ENCODE assay signal across 22 cellular contexts in the genomic region with DNA sequence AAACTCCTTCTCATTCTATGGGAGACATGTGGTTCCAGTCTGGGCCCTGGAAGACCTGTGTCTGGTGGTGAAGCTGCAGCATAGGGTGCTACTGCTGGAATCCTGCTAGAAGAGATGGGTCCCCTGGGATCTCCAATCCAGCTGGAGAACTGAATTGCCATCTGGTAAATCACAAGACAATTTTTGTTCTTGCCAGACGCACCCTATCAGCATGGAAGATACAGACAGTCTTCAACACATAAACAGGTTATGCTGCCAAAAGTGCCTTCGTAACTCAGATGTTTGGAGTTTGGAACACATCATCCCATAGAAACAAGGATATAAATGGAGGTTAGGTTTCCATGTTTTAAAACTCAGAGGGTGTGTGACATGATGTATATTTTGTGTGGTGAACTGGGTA.
DNase-seq lines count a peak whose midpoint lies in the region; ATAC-seq and TF ChIP-seq lines count a peak whose summit lies in the region.
"Had no signal": no experiment of that assay in that cellular context is flagged by ENCODE, and none has a peak within 500 bp of the region (broad histone marks: within the 10 kb centered on the region; RNA-seq: fewer than 3 reads in every experiment).

No MANE protein-coding gene starts in this region.

- POLR2A ChIA-PET in naive thymus-derived CD8-positive, alpha-beta T cell (lab: Charles Lee), result no interaction called here
- POLR2A ChIA-PET in CD8-positive, alpha-beta T cell (lab: Charles Lee), result no interaction called here

- WGBS in psoas muscle, 3 donors, result 57% methylated on average over 2 of the region's 2 CpGs

- peaks cover 39% of the 10 kb centered on the region for H3K4me1 Mint-ChIP-seq in glutamatergic neuron (ENCODE audit: low read depth, unreplicated experiment)
- H3K4me1 Mint-ChIP-seq in naive thymus-derived CD8-positive, alpha-beta T cell, result no peaks in the 10 kb centered on the region
- H3K4me1 Mint-ChIP-seq in CD8-positive, alpha-beta T cell (ENCODE audit: low read depth), result no peaks in the 10 kb centered on the region
- H3K4me1 Mint-ChIP-seq: GM23338 had no signal

- TF ChIP-seq CTCF in left ventricle myocardium inferior (IDR thresholded peaks at IDR 0.05; ENCODE audit: borderline replicate concordance) (no peak), glutamatergic neuron (IDR thresholded peaks at IDR 0.05; ENCODE audit: partially characterized antibody, unreplicated experiment) (no peak), psoas muscle (IDR thresholded peaks at IDR 0.05) (no peak)
- TF ChIP-seq CTCF in CD8-positive, alpha-beta T cell (IDR thresholded peaks at IDR 0.05), result no peak

- ATAC-seq in Right ventricle myocardium inferior, result peak; percentile 44
- no peak for ATAC-seq in psoas muscle
- no peak for ATAC-seq in naive thymus-derived CD8-positive, alpha-beta T cell
- no peak for ATAC-seq in CD8-positive, alpha-beta T cell
- ATAC-seq: GM23338, HCT116 had no signal

- no peak overlapping the region for H3K27ac ChIP-seq in left ventricle myocardium inferior (replicated peaks)
- no peak overlapping the region for H3K27ac ChIP-seq in psoas muscle
- H3K27ac ChIP-seq in CD8-positive, alpha-beta T cell (ENCODE audit: low read depth, low read length), result no peak overlapping the region
- H3K27ac ChIP-seq: C4-2B, Peyer's patch, SJCRH30 had no signal

- CTCF ChIA-PET in CD8-positive, alpha-beta T cell (lab: Charles Lee), result no interaction called here

- no peak overlapping the region for H3K4me3 Mint-ChIP-seq in glutamatergic neuron (ENCODE audit: unreplicated experiment)
- no peak overlapping the region for H3K4me3 Mint-ChIP-seq in naive thymus-derived CD8-positive, alpha-beta T cell
- no peak overlapping the region for H3K4me3 Mint-ChIP-seq in CD8-positive, alpha-beta T cell
- H3K4me3 Mint-ChIP-seq: GM23338, IgD-negative memory B cell had no signal

- no peaks in the 10 kb centered on the region for H3K4me1 ChIP-seq in left ventricle myocardium inferior
- H3K4me1 ChIP-seq in psoas muscle, result no peaks in the 10 kb centered on the region
- no peaks in the 10 kb centered on the region for H3K4me1 ChIP-seq in CD8-positive, alpha-beta T cell (ENCODE audit: insufficient read depth, low read length)
- H3K4me1 ChIP-seq: Peyer's patch, SJCRH30 had no signal

- H3K36me3 ChIP-seq in left ventricle myocardium inferior (no peaks in the 10 kb centered on the region), psoas muscle (ENCODE audit: insufficient read depth in 1 of 2, low read depth in 1 of 2) (no peaks in the 10 kb centered on the region)
- no peaks in the 10 kb centered on the region for H3K36me3 ChIP-seq in CD8-positive, alpha-beta T cell (ENCODE audit: insufficient read depth, low read length)
- H3K36me3 ChIP-seq: Peyer's patch, SJCRH30 had no signal

- H3K4me3 ChIP-seq in left ventricle myocardium inferior (no peak overlapping the region), psoas muscle (no peak overlapping the region)
- no peak overlapping the region for H3K4me3 ChIP-seq in CD8-positive, alpha-beta T cell (ENCODE audit: low read depth, low read length)
- H3K4me3 ChIP-seq: GM23338, Peyer's patch, SJCRH30 had no signal

- no peaks in the 10 kb centered on the region for H3K36me3 Mint-ChIP-seq in glutamatergic neuron (ENCODE audit: unreplicated experiment)
- H3K36me3 Mint-ChIP-seq in naive thymus-derived CD8-positive, alpha-beta T cell, result no peaks in the 10 kb centered on the region
- H3K36me3 Mint-ChIP-seq in CD8-positive, alpha-beta T cell, result no peaks in the 10 kb centered on the region
- H3K36me3 Mint-ChIP-seq: IgD-negative memory B cell had no signal

- H3K27me3 Mint-ChIP-seq in glutamatergic neuron (ENCODE audit: unreplicated experiment), result peaks cover 2% of the 10 kb centered on the region
- H3K27me3 Mint-ChIP-seq in naive thymus-derived CD8-positive, alpha-beta T cell, result peaks cover 1 to 27% (median 6%) of the 10 kb centered on the region in 5 donors
- no peaks in the 10 kb centered on the region for H3K27me3 Mint-ChIP-seq in CD8-positive, alpha-beta T cell (ENCODE audit: low read depth)

- peaks cover 2% of the 10 kb centered on the region for H3K9me3 Mint-ChIP-seq in glutamatergic neuron (ENCODE audit: unreplicated experiment)
- peaks cover 0 to 19% (median 0%) of the 10 kb centered on the region in 9 donors for H3K9me3 Mint-ChIP-seq in naive thymus-derived CD8-positive, alpha-beta T cell
- H3K9me3 Mint-ChIP-seq in CD8-positive, alpha-beta T cell, result no peaks in the 10 kb centered on the region
- H3K9me3 Mint-ChIP-seq: GM23338 had no signal

- intact Hi-C loops in Right ventricle myocardium inferior (cut with DNase I) (no loop called here), left ventricle myocardium inferior (cut with micrococcal nuclease) (no loop called here), psoas muscle (cut with DNase I) (no loop called here)
- intact Hi-C loops in CD8-positive, alpha-beta T cell (cut with DNase I, micrococcal nuclease), result no loop called here

- no peak for DNase-seq in Right ventricle myocardium inferior (ENCODE audit: missing footprints)
- no peak for DNase-seq in left ventricle myocardium inferior
- DNase-seq in NCI-H446 treated with DMSO at 0.1 percent for 48 hours (lab: John Stamatoyannopoulos, UW), result peak; percentile 37
- DNase-seq in glutamatergic neuron, result no peak
- no peak for DNase-seq in SKM-1 (lab: John Stamatoyannopoulos, UW; ENCODE audit: unreplicated experiment)
- DNase-seq in psoas muscle, result no peak
- no peak for DNase-seq in naive thymus-derived CD8-positive, alpha-beta T cell
- DNase-seq in CD8-positive, alpha-beta T cell, result no peak
- DNase-seq: 8988T, AML-193, DMS79, NCI-H1105, NCI-H146, NCI-H2081, NCI-H748 treated with DMSO at 0.1 percent for 48 hours, Peyer's patch, SJCRH30, T-helper 1 cell had no signal

- H3K9me3 ChIP-seq in left ventricle myocardium inferior (replicated peaks) (no peaks in the 10 kb centered on the region), psoas muscle (no peaks in the 10 kb centered on the region)
- no peaks in the 10 kb centered on the region for H3K9me3 ChIP-seq in CD8-positive, alpha-beta T cell (ENCODE audit: low read length)
- H3K9me3 ChIP-seq: Peyer's patch, SJCRH30 had no signal

- H3K27me3 ChIP-seq in left ventricle myocardium inferior (ENCODE audit: low read depth) (no peaks in the 10 kb centered on the region), psoas muscle (ENCODE audit: insufficient read depth in 3 of 3, low read length in 2 of 3) (peaks cover 0 to 3% (median 0%) of the 10 kb centered on the region in 3 donors)
- H3K27me3 ChIP-seq in CD8-positive, alpha-beta T cell (ENCODE audit: insufficient read depth, low read length), result no peaks in the 10 kb centered on the region
- H3K27me3 ChIP-seq: Peyer's patch had no signal

- H3K27ac Mint-ChIP-seq in glutamatergic neuron (ENCODE audit: unreplicated experiment), result peak overlapping the region; percentile 5
- H3K27ac Mint-ChIP-seq in naive thymus-derived CD8-positive, alpha-beta T cell, result no peak overlapping the region
- no peak overlapping the region for H3K27ac Mint-ChIP-seq in CD8-positive, alpha-beta T cell
- H3K27ac Mint-ChIP-seq: GM23338, IgD-negative memory B cell had no signal
